In the genomic region with DNA sequence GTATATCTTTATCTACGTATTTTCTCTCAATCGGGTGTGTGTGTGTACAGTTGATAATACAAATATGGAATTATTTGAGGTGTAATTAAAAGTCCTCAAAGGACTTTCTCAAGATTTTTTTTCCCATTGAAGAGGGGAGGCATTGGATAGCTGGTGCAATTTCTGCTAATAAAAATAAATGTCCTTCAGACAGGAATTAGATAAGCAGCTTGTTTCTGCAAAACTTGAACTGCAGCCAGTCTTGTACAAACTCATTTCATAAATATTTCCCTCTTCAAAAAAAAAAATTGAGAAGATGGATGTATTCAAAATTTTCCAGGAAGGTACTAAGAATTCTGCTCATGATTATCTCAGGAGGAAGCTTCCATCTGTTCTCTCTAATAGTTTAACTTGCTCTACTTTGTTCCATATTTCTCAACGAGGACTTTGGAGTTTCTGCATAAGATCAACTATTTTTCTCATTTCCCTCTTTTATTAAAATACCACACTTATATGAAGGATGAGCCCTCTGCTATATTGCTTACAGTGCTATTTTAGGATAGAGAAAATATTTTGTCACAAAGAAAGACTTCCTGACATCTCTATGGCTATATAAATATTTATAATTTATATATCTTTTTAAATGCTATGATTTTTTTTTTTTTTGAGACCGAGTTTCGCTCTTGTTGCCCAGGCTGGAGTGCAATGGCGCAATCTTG, we compare ENCODE assay signal across 17 cellular contexts. TPM values are rescaled to one million over a fixed set of nuclear protein-coding genes. Genes with fewer than 3 reads are reported as not detected.
DNase-seq lines count a peak whose midpoint lies in the region; FAIRE-seq and TF ChIP-seq lines count a peak whose summit lies in the region.
"Had no signal": no experiment of that assay in that cellular context is flagged by ENCODE, and none has a peak within 500 bp of the region (broad histone marks: within the 10 kb centered on the region; RNA-seq: fewer than 3 reads in every experiment).

No MANE protein-coding gene starts in this region.

- intact Hi-C loops in kidney (cut with DNase I) (no loop called here), spleen (cut with DNase I; ENCODE audit: low total_unique reads) (no loop called here)
- intact Hi-C loops in activated T-helper 2 cell treated with anti-CD3 and anti-CD28 coated beads, Interferon-gamma antibody, Interleukin-2, Interleukin-4, amounts not matched to agents 10 μg/mL and 5 μg/mL and 100 μg/mL, durations not matched to agents 14 hours and 24 hours and 36 hours (cut with micrococcal nuclease), result loop anchor here (5.0 kb wide), 1 partner anchor 100 kb away; no protein-coding TSS in a partner anchor

- H3K4me3 Mint-ChIP-seq in activated T-helper 2 cell treated with anti-CD3 and anti-CD28 coated beads, Interferon-gamma antibody, Interleukin-2, Interleukin-4, amounts not matched to agents 10 μg/mL and 5 μg/mL and 100 μg/mL, durations not matched to agents 14 hours and 24 hours and 36 hours (ENCODE audit: low read depth), result no peak overlapping the region
- H3K4me3 Mint-ChIP-seq: activated T-cell treated with anti-CD3 and anti-CD28 coated beads, Interleukin-2, amount 50 U/mL, for 4 hours; memory B cell; neural progenitor cell had no signal

- DNase-seq in AG10803 (ENCODE audit: low read depth) (peak; percentile 72), MV-4-11 (lab: John Stamatoyannopoulos, UW) (peak; percentile 22), cerebellar cortex (ENCODE audit: low spot score) (peak; percentile 75), kidney (no peak), spleen (no peak), pons (ENCODE audit: low spot score) (no peak), NCI-H526 (lab: John Stamatoyannopoulos, UW) (no peak)
- no peak for DNase-seq in activated T-helper 2 cell treated with anti-CD3 and anti-CD28 coated beads, Interferon-gamma antibody, Interleukin-2, Interleukin-4, amounts not matched to agents 10 μg/mL and 5 μg/mL and 100 μg/mL, durations not matched to agents 14 hours and 24 hours and 36 hours (ENCODE audit: low spot score)
- DNase-seq: activated T-cell treated with anti-CD3 and anti-CD28 coated beads, Interleukin-2, amount 50 U/mL, for 4 hours; amygdala; COR-L47; sigmoid colon; stimulated activated CD4-positive, alpha-beta T cell treated with anti-CD3 and anti-CD28 coated beads, Interleukin-4, amount 100 ng/mL, for 4 hours; tibial artery had no signal

- no peaks in the 10 kb centered on the region for H3K36me3 Mint-ChIP-seq in activated T-helper 2 cell treated with anti-CD3 and anti-CD28 coated beads, Interferon-gamma antibody, Interleukin-2, Interleukin-4, amounts not matched to agents 10 μg/mL and 5 μg/mL and 100 μg/mL, durations not matched to agents 14 hours and 24 hours and 36 hours (ENCODE audit: low read depth)
- H3K36me3 Mint-ChIP-seq: neural progenitor cell had no signal

- H3K27me3 Mint-ChIP-seq in activated T-helper 2 cell treated with anti-CD3 and anti-CD28 coated beads, Interferon-gamma antibody, Interleukin-2, Interleukin-4, amounts not matched to agents 10 μg/mL and 5 μg/mL and 100 μg/mL, durations not matched to agents 14 hours and 24 hours and 36 hours (ENCODE audit: low read depth), result no peaks in the 10 kb centered on the region
- H3K27me3 Mint-ChIP-seq: memory B cell had no signal

- no peaks in the 10 kb centered on the region for H3K9me3 ChIP-seq in kidney (ENCODE audit: control insufficient read depth in 1 of 2, low read length in 2 of 2)
- H3K9me3 ChIP-seq in spleen, result no peaks in the 10 kb centered on the region
- H3K9me3 ChIP-seq: sigmoid colon, tibial artery had no signal

- H3K27ac ChIP-seq in kidney (ENCODE audit: low read depth in 2 of 2, low read length in 2 of 2) (no peak overlapping the region), spleen (peak overlapping the region in 4 of 8 donors; percentile 2 to 37 (median 14))
- H3K27ac ChIP-seq: neural progenitor cell had no signal

- no peaks in the 10 kb centered on the region for H3K27me3 ChIP-seq in spleen (replicated peaks in 1 of 7)
- H3K27me3 ChIP-seq: neural progenitor cell, sigmoid colon, tibial artery had no signal

- peaks cover 6 to 15% of the 10 kb centered on the region in 2 donors for H3K4me1 ChIP-seq in kidney (ENCODE audit: control insufficient read depth in 1 of 2, insufficient read depth in 1 of 2, low read depth in 1 of 2, low read length in 2 of 2)
- H3K4me1 ChIP-seq in spleen, result peaks cover 0 to 21% (median 12%) of the 10 kb centered on the region in 6 donors
- H3K4me1 ChIP-seq: neural progenitor cell had no signal

- no peak for TF ChIP-seq CTCF in AG10803 (conservative IDR thresholded peaks at IDR 0.05; ENCODE audit: low read length)
- TF ChIP-seq CTCF in kidney (IDR thresholded peaks at IDR 0.05; ENCODE audit: borderline replicate concordance, extremely low read depth, insufficient read depth), result no peak
- no peak for TF ChIP-seq CTCF in spleen (IDR thresholded peaks at IDR 0.05 in 8 of 11, conservative IDR thresholded peaks at IDR 0.05 in 3 of 11)

- no peaks in the 10 kb centered on the region for H3K9me3 Mint-ChIP-seq in activated T-helper 2 cell treated with anti-CD3 and anti-CD28 coated beads, Interferon-gamma antibody, Interleukin-2, Interleukin-4, amounts not matched to agents 10 μg/mL and 5 μg/mL and 100 μg/mL, durations not matched to agents 14 hours and 24 hours and 36 hours
- H3K9me3 Mint-ChIP-seq: activated T-cell treated with anti-CD3 and anti-CD28 coated beads, Interleukin-2, amount 50 U/mL, for 4 hours; memory B cell; neural progenitor cell had no signal

- FAIRE-seq in kidney (lab: Jason Lieb, UNC), result peak; percentile 55

- H3K36me3 ChIP-seq in kidney (ENCODE audit: control insufficient read depth in 1 of 2, insufficient read depth in 2 of 2, low read length in 2 of 2) (no peaks in the 10 kb centered on the region), spleen (no peaks in the 10 kb centered on the region)
- H3K36me3 ChIP-seq: neural progenitor cell, sigmoid colon, tibial artery had no signal

- H3K27ac Mint-ChIP-seq in activated T-helper 2 cell treated with anti-CD3 and anti-CD28 coated beads, Interferon-gamma antibody, Interleukin-2, Interleukin-4, amounts not matched to agents 10 μg/mL and 5 μg/mL and 100 μg/mL, durations not matched to agents 14 hours and 24 hours and 36 hours, result no peak overlapping the region
- H3K27ac Mint-ChIP-seq: memory B cell, neural progenitor cell had no signal

- TF ChIP-seq POLR2A in spleen (IDR thresholded peaks at IDR 0.05), result no peak

- no peak overlapping the region for H3K9ac ChIP-seq in kidney (ENCODE audit: low read length in 2 of 2)
- H3K9ac ChIP-seq: neural progenitor cell had no signal

- peaks cover 22% of the 10 kb centered on the region for H3K4me1 Mint-ChIP-seq in activated T-helper 2 cell treated with anti-CD3 and anti-CD28 coated beads, Interferon-gamma antibody, Interleukin-2, Interleukin-4, amounts not matched to agents 10 μg/mL and 5 μg/mL and 100 μg/mL, durations not matched to agents 14 hours and 24 hours and 36 hours (ENCODE audit: low read depth)
- H3K4me1 Mint-ChIP-seq: neural progenitor cell had no signal

- H3K4me3 ChIP-seq in AG10803 (ENCODE audit: low read length) (no peak overlapping the region), kidney (ENCODE audit: low read length in 2 of 2) (no peak overlapping the region), spleen (no peak overlapping the region)
- H3K4me3 ChIP-seq: coronary artery, neural progenitor cell, sigmoid colon, tibial artery had no signal

- 57 to 64% (median 62%) methylated on average over 6 of the region's 6 CpGs for WGBS in spleen, 5 donors

RNA-seq across cellular contexts. Expression of a gene that starts 33.0 kb away (rescaled TPM):
- total RNA-seq in kidney, result 230 TPM
- polyA plus RNA-seq in kidney (ENCODE audit: insufficient read depth, low read depth, low replicate concordance), result 196 TPM
- total RNA-seq in spleen, result 100 to 1,000 TPM; 141 to 254 (median 211) TPM
- polyA plus RNA-seq in spleen, result 10 to 100 TPM; 42.3 to 55.9 (median 43.6) TPM
- 195 and 201 TPM in 2 replicates for total RNA-seq in activated T-helper 2 cell treated with anti-CD3 and anti-CD28 coated beads, Interferon-gamma antibody, Interleukin-2, Interleukin-4, amounts not matched to agents 10 μg/mL and 5 μg/mL and 100 μg/mL, durations not matched to agents 14 hours and 24 hours and 36 hours

Comparison
In these comparisons a context has a peak if more than half of its experiments do, and no peak if none do; other contexts are left out.
1. DNase-seq: peak in AG10803 (single experiment), MV-4-11 (single experiment) and cerebellar cortex (single experiment); none in kidney (single experiment), spleen (single experiment), pons (single experiment), NCI-H526 (0 of 2) and activated T-helper 2 cell treated with anti-CD3 and anti-CD28 coated beads, Interferon-gamma antibody, Interleukin-2, Interleukin-4, amounts not matched to agents 10 μg/mL and 5 μg/mL and 100 μg/mL, durations not matched to agents 14 hours and 24 hours and 36 hours (single experiment).